19 cellular contexts compared by ENCODE assay signal in the genomic region with DNA sequence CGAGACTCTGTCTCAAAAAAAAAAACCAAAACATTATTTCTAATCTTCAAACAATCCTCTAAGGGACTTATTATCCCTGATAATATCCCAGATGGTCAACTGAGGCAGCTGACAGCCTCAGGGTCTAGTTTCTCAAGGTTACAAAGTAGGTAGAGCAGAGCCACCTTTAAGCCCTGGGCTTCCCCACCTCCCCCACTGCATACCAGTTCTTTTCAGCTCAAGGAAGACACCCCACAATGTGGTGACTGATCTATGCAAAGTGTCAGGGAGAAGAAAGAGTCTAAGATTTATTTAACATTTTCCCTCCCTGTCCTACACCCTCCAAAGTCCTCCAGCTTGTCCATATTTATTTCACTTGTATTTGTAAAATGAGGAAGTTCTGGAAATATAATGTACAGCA.
"Had no signal": no experiment of that assay in that cellular context is flagged by ENCODE, and none has a peak within 500 bp of the region (broad histone marks: within the 10 kb centered on the region; RNA-seq: fewer than 3 reads in every experiment).

No MANE protein-coding gene starts in this region.

- ATAC-seq: foreskin keratinocyte; gastroesophageal sphincter; heart left ventricle; left cardiac atrium; left lung; left ventricle myocardium superior; lower lobe of right lung; naive thymus-derived CD8-positive, alpha-beta T cell had no signal

- H3K79me2 ChIP-seq: hepatocyte had no signal

- H3K4me3 ChIP-seq: colonic mucosa, esophagus muscularis mucosa, gastroesophageal sphincter, heart left ventricle, hepatocyte, left lung, lower lobe of right lung had no signal

- H3K36me3 ChIP-seq: colonic mucosa, esophagus muscularis mucosa, gastroesophageal sphincter, heart left ventricle, left lung, lower lobe of right lung had no signal

- H3K4me1 Mint-ChIP-seq: naive B cell; naive thymus-derived CD8-positive, alpha-beta T cell had no signal

- H3K4me1 ChIP-seq: colonic mucosa, foreskin keratinocyte, gastroesophageal sphincter, left lung, lower lobe of right lung had no signal

- H3K4me3 Mint-ChIP-seq: dendritic cell treated with granulocyte-macrophage colony-stimulating factor and Interleukin-4, amounts not matched to agents 40 ng/mL and 50 ng/mL, for 4 days; naive B cell; naive thymus-derived CD8-positive, alpha-beta T cell had no signal

- H3K27ac Mint-ChIP-seq: dendritic cell treated with granulocyte-macrophage colony-stimulating factor and Interleukin-4, amounts not matched to agents 40 ng/mL and 50 ng/mL, for 4 days; naive B cell; naive thymus-derived CD8-positive, alpha-beta T cell had no signal

- H3K9me3 Mint-ChIP-seq: dendritic cell treated with granulocyte-macrophage colony-stimulating factor and Interleukin-4, amounts not matched to agents 40 ng/mL and 50 ng/mL, for 4 days had no signal

- H2AFZ ChIP-seq: hepatocyte had no signal

- H3K27me3 Mint-ChIP-seq: dendritic cell treated with granulocyte-macrophage colony-stimulating factor and Interleukin-4, amounts not matched to agents 40 ng/mL and 50 ng/mL, for 4 days; naive B cell had no signal

- DNase-seq: colonic mucosa; cortex of kidney; effector CD4-positive, alpha-beta T cell; effector memory CD4-positive, alpha-beta T cell; foreskin keratinocyte; heart left ventricle; hypothalamus; left cardiac atrium; left lung; left ventricle myocardium superior; lower lobe of right lung; mesenchymal stem cell; midbrain; naive B cell; naive thymus-derived CD8-positive, alpha-beta T cell had no signal

- H3K9me3 ChIP-seq: colonic mucosa, esophagus muscularis mucosa, gastroesophageal sphincter, left lung, lower lobe of right lung had no signal

- H3K27ac ChIP-seq: colonic mucosa, esophagus muscularis mucosa, foreskin keratinocyte, gastroesophageal sphincter, heart left ventricle, hepatocyte, left lung, lower lobe of right lung had no signal

- H3K36me3 Mint-ChIP-seq: naive B cell; naive thymus-derived CD8-positive, alpha-beta T cell had no signal

- H3K4me2 ChIP-seq: hepatocyte had no signal

- H3K27me3 ChIP-seq: colonic mucosa, esophagus muscularis mucosa, gastroesophageal sphincter, heart left ventricle, hepatocyte, left lung had no signal
